In the genomic region with DNA sequence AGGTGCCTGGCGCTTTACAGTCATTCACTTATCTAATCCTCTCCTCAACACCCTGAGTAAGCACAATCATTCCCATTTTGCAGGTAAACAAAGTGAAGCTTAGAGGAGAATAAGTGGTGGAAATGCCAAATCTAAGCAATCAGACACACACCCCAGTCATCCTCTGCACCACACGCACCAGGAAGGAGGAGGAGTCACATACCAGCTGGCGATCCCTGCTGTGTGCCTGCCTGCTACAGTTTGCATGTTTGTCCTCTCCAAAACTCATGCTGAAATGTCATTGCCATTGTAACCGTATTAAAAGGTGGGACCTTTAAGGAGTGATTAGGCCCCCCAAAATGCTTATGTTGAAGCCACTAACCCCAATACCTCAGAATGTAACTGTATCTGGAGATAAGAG, we compare ENCODE assay signal across 22 cellular contexts.
"Had no signal": no experiment of that assay in that cellular context is flagged by ENCODE, and none has a peak within 500 bp of the region (broad histone marks: within the 10 kb centered on the region; RNA-seq: fewer than 3 reads in every experiment).

No MANE protein-coding gene starts in this region.

- ATAC-seq: activated CD8-positive, alpha-beta T cell treated with anti-CD3 and anti-CD28 coated beads, Interleukin-2, amount 10 ng/mL, durations not matched to agents 7 days and 5 days; activated naive CD4-positive, alpha-beta T cell treated with anti-CD3 and anti-CD28 coated beads, Interleukin-2, amount 50 U/mL, for 72 hours; gastroesophageal sphincter; right cardiac atrium; stimulated activated naive B cell treated with anti-CD40 and anti-IgM and Interleukin-4, amounts not matched to agents 10 μg/mL and 1 μg/mL and 100 μg/mL, for 72 hours had no signal

- H3K36me3 Mint-ChIP-seq: activated naive CD4-positive, alpha-beta T cell treated with anti-CD3 and anti-CD28 coated beads, Interleukin-2, amount 50 U/mL, for 72 hours; stimulated activated naive B cell treated with anti-CD40 and anti-IgM and Interleukin-4, amounts not matched to agents 10 μg/mL and 1 μg/mL and 100 μg/mL, for 72 hours had no signal

- H3K36me3 ChIP-seq: cardiac muscle cell, gastroesophageal sphincter, prostate gland, transverse colon, vagina had no signal

- H3K27ac ChIP-seq: cardiac muscle cell, dorsolateral prefrontal cortex, gastroesophageal sphincter, prostate gland, skin epidermis, transverse colon, vagina had no signal

- DNase-seq: activated CD4-positive, alpha-beta T cell treated with anti-CD3 and anti-CD28 coated beads, Interleukin-2, amount 10 ng/mL, durations not matched to agents 24 days and 14 days; activated CD4-positive, CD25-positive, alpha-beta regulatory T cell; activated CD8-positive, alpha-beta memory T cell treated with anti-CD3 and anti-CD28 coated beads, Interleukin-2, amount 50 U/mL, for 4 hours; activated CD8-positive, alpha-beta T cell treated with anti-CD3 and anti-CD28 coated beads, Interleukin-2, amount 10 ng/mL, durations not matched to agents 7 days and 5 days; activated gamma-delta T cell; activated T-cell treated with anti-CD3 and anti-CD28 coated beads, Interleukin-2, amount 50 U/mL, for 48 hours; dorsolateral prefrontal cortex; kidney glomerular epithelial cell; mesenchymal stem cell; nephron progenitor cell; right cardiac atrium; stimulated activated CD4-positive, alpha-beta T cell treated with anti-CD3 and anti-CD28 coated beads, Interleukin-15, amount 100 ng/mL, for 24 hours; stimulated activated CD4-positive, alpha-beta T cell treated with anti-CD3 and anti-CD28 coated beads, Interleukin-4, amount 100 ng/mL, for 1 hour; stimulated activated naive B cell treated with anti-CD40 and anti-IgM and Interleukin-4, amounts not matched to agents 10 μg/mL and 1 μg/mL and 100 μg/mL, for 72 hours; substantia nigra; transverse colon had no signal

- H3K27ac Mint-ChIP-seq: activated CD8-positive, alpha-beta T cell treated with anti-CD3 and anti-CD28 coated beads, Interleukin-2, amount 10 ng/mL, durations not matched to agents 7 days and 5 days; activated naive CD4-positive, alpha-beta T cell treated with anti-CD3 and anti-CD28 coated beads, Interleukin-2, amount 50 U/mL, for 72 hours; nephron progenitor cell; stimulated activated naive B cell treated with anti-CD40 and anti-IgM and Interleukin-4, amounts not matched to agents 10 μg/mL and 1 μg/mL and 100 μg/mL, for 72 hours had no signal

- H3K4me3 Mint-ChIP-seq: activated CD4-positive, alpha-beta T cell treated with anti-CD3 and anti-CD28 coated beads, Interleukin-2, amount 10 ng/mL, durations not matched to agents 24 days and 14 days; activated CD8-positive, alpha-beta T cell treated with anti-CD3 and anti-CD28 coated beads, Interleukin-2, amount 10 ng/mL, durations not matched to agents 7 days and 5 days; nephron progenitor cell; stimulated activated naive B cell treated with anti-CD40 and anti-IgM and Interleukin-4, amounts not matched to agents 10 μg/mL and 1 μg/mL and 100 μg/mL, for 72 hours had no signal

- H3K27me3 ChIP-seq: cardiac muscle cell, transverse colon, vagina had no signal

- H3K9me3 Mint-ChIP-seq: activated CD4-positive, alpha-beta T cell treated with anti-CD3 and anti-CD28 coated beads, Interleukin-2, amount 10 ng/mL, durations not matched to agents 24 days and 14 days; activated naive CD4-positive, alpha-beta T cell treated with anti-CD3 and anti-CD28 coated beads, Interleukin-2, amount 50 U/mL, for 72 hours; nephron progenitor cell; stimulated activated naive B cell treated with anti-CD40 and anti-IgM and Interleukin-4, amounts not matched to agents 10 μg/mL and 1 μg/mL and 100 μg/mL, for 72 hours had no signal

- H3K4me1 Mint-ChIP-seq: activated CD4-positive, alpha-beta T cell treated with anti-CD3 and anti-CD28 coated beads, Interleukin-2, amount 10 ng/mL, durations not matched to agents 24 days and 14 days; nephron progenitor cell; stimulated activated naive B cell treated with anti-CD40 and anti-IgM and Interleukin-4, amounts not matched to agents 10 μg/mL and 1 μg/mL and 100 μg/mL, for 72 hours had no signal

- H3K4me3 ChIP-seq: cardiac muscle cell, dorsolateral prefrontal cortex, gastroesophageal sphincter, prostate gland, skin epidermis, transverse colon, vagina had no signal

- H3K9me3 ChIP-seq: gastroesophageal sphincter, prostate gland, transverse colon, vagina had no signal

- H3K4me1 ChIP-seq: gastroesophageal sphincter, prostate gland, transverse colon, vagina had no signal
